ENCODE assay signal across 28 cellular contexts in the genomic region with DNA sequence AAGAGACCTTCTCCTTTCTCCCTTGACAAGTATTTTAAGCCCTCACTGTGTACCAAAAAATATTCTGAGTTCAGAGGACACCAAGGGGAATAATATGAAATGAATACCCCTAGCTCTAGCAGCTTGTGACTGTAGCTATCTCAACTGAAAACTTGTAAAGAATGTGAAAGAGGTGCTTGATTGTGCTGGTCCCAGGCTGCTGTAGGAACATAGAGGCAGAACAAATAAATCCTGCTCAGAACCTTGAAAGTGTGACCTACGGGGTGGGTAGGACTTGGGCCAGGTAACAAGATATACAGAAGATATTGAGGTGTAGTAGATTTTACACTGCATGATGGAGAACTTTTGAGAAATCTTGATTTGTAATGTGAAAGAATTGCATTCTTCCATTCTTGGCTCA.
"Had no signal": no experiment of that assay in that cellular context is flagged by ENCODE, and none has a peak within 500 bp of the region (broad histone marks: within the 10 kb centered on the region; RNA-seq: fewer than 3 reads in every experiment).

No MANE protein-coding gene starts in this region.

- H3K27ac Mint-ChIP-seq: dendritic cell treated with granulocyte-macrophage colony-stimulating factor and Interleukin-4, amounts not matched to agents 40 ng/mL and 50 ng/mL, for 4 days; endodermal cell; naive thymus-derived CD8-positive, alpha-beta T cell; stimulated activated effector memory CD8-positive, alpha-beta T cell treated with anti-CD3 and anti-CD28 coated beads, Interleukin-12 subunit alpha, Interleukin-12 subunit beta, amount 100 ng/mL, for 72 hours; type B pancreatic cell had no signal

- H3K27ac ChIP-seq: colonic mucosa, epithelial cell of prostate, gastroesophageal sphincter, heart right ventricle, lower lobe of right lung, ovary, psoas muscle, sigmoid colon, tibial artery had no signal

- H3K9me3 ChIP-seq: colonic mucosa, gastroesophageal sphincter, heart right ventricle, lower lobe of right lung, ovary, psoas muscle, sigmoid colon, stomach, tibial artery had no signal

- H3K36me3 ChIP-seq: colonic mucosa, gastroesophageal sphincter, heart right ventricle, lower lobe of right lung, ovary, sigmoid colon, stomach, tibial artery had no signal

- DNase-seq: colonic mucosa; effector CD8-positive, alpha-beta T cell; endodermal cell; foreskin fibroblast; heart right ventricle; hippocampal formation; islet precursor cell; kidney glomerular epithelial cell; left colon; left ventricle myocardium superior; lower lobe of right lung; naive thymus-derived CD8-positive, alpha-beta T cell; nucleus accumbens; ovary; posterior cingulate gyrus; psoas muscle; right cardiac atrium; sigmoid colon; stimulated activated CD4-positive, alpha-beta T cell treated with anti-CD3 and anti-CD28 coated beads, Interleukin-2, amount 100 ng/mL, for 24 hours; stimulated activated CD4-positive, alpha-beta T cell treated with anti-CD3 and anti-CD28 coated beads, Interleukin-4, amount 100 ng/mL, for 24 hours; stimulated activated naive CD4-positive, alpha-beta T cell treated with Interleukin-2 at 50 U/mL for 16 hours; stomach; tibial artery had no signal

- H3K4me1 Mint-ChIP-seq: stimulated activated effector memory CD8-positive, alpha-beta T cell treated with anti-CD3 and anti-CD28 coated beads, Interleukin-12 subunit alpha, Interleukin-12 subunit beta, amount 100 ng/mL, for 72 hours had no signal

- H3K36me3 Mint-ChIP-seq: naive thymus-derived CD8-positive, alpha-beta T cell; stimulated activated effector memory CD8-positive, alpha-beta T cell treated with anti-CD3 and anti-CD28 coated beads, Interleukin-12 subunit alpha, Interleukin-12 subunit beta, amount 100 ng/mL, for 72 hours; type B pancreatic cell had no signal

- H3K4me3 ChIP-seq: colonic mucosa, gastroesophageal sphincter, heart right ventricle, lower lobe of right lung, ovary, psoas muscle, sigmoid colon, stomach, tibial artery had no signal

- H3K27me3 ChIP-seq: colonic mucosa, heart right ventricle, ovary, sigmoid colon, stomach, tibial artery had no signal

- H3K9me3 Mint-ChIP-seq: endodermal cell, type B pancreatic cell had no signal

- H3K4me3 Mint-ChIP-seq: dendritic cell treated with granulocyte-macrophage colony-stimulating factor and Interleukin-4, amounts not matched to agents 40 ng/mL and 50 ng/mL, for 4 days; endodermal cell; naive thymus-derived CD8-positive, alpha-beta T cell; stimulated activated effector memory CD8-positive, alpha-beta T cell treated with anti-CD3 and anti-CD28 coated beads, Interleukin-12 subunit alpha, Interleukin-12 subunit beta, amount 100 ng/mL, for 72 hours; type B pancreatic cell had no signal

- H3K27me3 Mint-ChIP-seq: dendritic cell treated with granulocyte-macrophage colony-stimulating factor and Interleukin-4, amounts not matched to agents 40 ng/mL and 50 ng/mL, for 4 days; naive thymus-derived CD8-positive, alpha-beta T cell had no signal

- H3K4me1 ChIP-seq: colonic mucosa, gastroesophageal sphincter, heart right ventricle, lower lobe of right lung, psoas muscle, sigmoid colon, tibial artery had no signal
